ENCODE assay signal across 8 cellular contexts in the genomic region with DNA sequence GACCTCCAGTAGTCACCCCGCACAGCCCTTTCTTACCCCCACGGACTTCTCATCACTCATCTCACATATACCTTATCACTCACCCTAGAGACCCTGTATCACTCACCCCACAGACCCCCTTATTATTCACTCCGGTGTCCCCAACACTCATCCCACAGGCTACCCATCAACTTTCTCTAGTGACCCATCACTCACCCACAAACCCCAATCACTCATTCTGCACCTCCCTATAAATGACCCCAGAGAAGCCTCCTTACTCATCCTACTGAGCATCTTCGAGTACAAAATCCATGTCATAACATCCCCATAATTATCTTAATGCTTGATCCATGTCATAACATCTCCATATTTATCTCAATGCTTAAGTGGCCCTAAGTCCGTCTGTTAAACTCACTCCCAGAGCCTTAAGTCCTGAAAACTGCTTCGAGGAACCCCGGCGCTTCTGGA. TPM values are rescaled to one million over a fixed set of nuclear protein-coding genes. Genes with fewer than 3 reads are reported as not detected.
DNase-seq lines count a peak whose midpoint lies in the region; ATAC-seq lines count a peak whose summit lies in the region.

No MANE protein-coding gene starts in this region.

- H3K4me2 ChIP-seq in Karpas-422 (ENCODE audit: low read depth, low read length, poor library complexity, severe bottlenecking), result peak overlapping the region; percentile 81
- peak overlapping the region; percentile 94 for H3K4me2 ChIP-seq in trophoblast cell (ENCODE audit: low read length)

- H2BK12ac ChIP-seq in trophoblast cell (ENCODE audit: low read length), result no peak overlapping the region

- no peak overlapping the region for H3K18ac ChIP-seq in trophoblast cell (ENCODE audit: low read length)

- peaks cover 27% of the 10 kb centered on the region for H3K4me1 ChIP-seq in Karpas-422 (ENCODE audit: low read length)
- peaks cover 4% of the 10 kb centered on the region for H3K4me1 ChIP-seq in effector memory CD4-positive, alpha-beta T cell (ENCODE audit: control insufficient read depth, insufficient read depth, low read length, poor library complexity, severe bottlenecking)
- H3K4me1 ChIP-seq in trophoblast cell (ENCODE audit: control insufficient read depth in 1 of 2, insufficient read depth in 2 of 2, low read length in 2 of 2), result peaks cover 0 to 2% of the 10 kb centered on the region in 2 experiments

- H2AK5ac ChIP-seq in trophoblast cell (ENCODE audit: low read length), result no peak overlapping the region

- H3K79me2 ChIP-seq in Karpas-422 (ENCODE audit: low read length), result peaks cover 50% of the 10 kb centered on the region
- peaks cover 2% of the 10 kb centered on the region for H3K79me2 ChIP-seq in trophoblast cell (ENCODE audit: control insufficient read depth, insufficient read depth, low read length, poor library complexity)

- ATAC-seq in HG03469 (IDR thresholded peaks at IDR 0.05; ENCODE audit: unreplicated experiment), result no peak

- no peak overlapping the region for H3K4ac ChIP-seq in trophoblast cell (ENCODE audit: low read depth, low read length)

- H3K23ac ChIP-seq in trophoblast cell (ENCODE audit: low read length), result no peak overlapping the region

- no peaks in the 10 kb centered on the region for H4K20me1 ChIP-seq in Karpas-422 (ENCODE audit: insufficient read depth, low read depth, low read length)

- DNase-seq in activated CD4-positive, alpha-beta T cell treated with anti-CD3 and anti-CD28 coated beads, Interleukin-2, amount 50 U/mL, for 48 hours, result peak; percentile 3 to 7
- no peak for DNase-seq in activated CD4-positive, alpha-beta T cell treated with anti-CD3 and anti-CD28 coated beads, Interleukin-2, amount 50 U/mL, for 1 hour
- DNase-seq in Karpas-422, result no peak
- DNase-seq in effector memory CD4-positive, alpha-beta T cell, result no peak
- DNase-seq in trophoblast cell, result no peak
- DNase-seq in KBM-7, result no peak
- DNase-seq in superior temporal gyrus (ENCODE audit: extremely low spot score), result no peak

- H4K8ac ChIP-seq in trophoblast cell (ENCODE audit: low read depth, low read length), result peak overlapping the region; percentile 86

- peaks cover 6% of the 10 kb centered on the region for H3K79me1 ChIP-seq in trophoblast cell (ENCODE audit: low read length)

- no peaks in the 10 kb centered on the region for H3K9me2 ChIP-seq in Karpas-422 (replicated peaks; ENCODE audit: insufficient read depth, low read length)

- H3K9ac ChIP-seq in Karpas-422 (ENCODE audit: low read length) (peak overlapping the region; percentile 66), trophoblast cell (ENCODE audit: low read length) (no peak overlapping the region)

- peak overlapping the region; percentile 10 for H2BK5ac ChIP-seq in trophoblast cell (ENCODE audit: low read depth, low read length, poor library complexity)

- no peak overlapping the region for H4K91ac ChIP-seq in trophoblast cell (ENCODE audit: low read depth, low read length)

- H3K27ac ChIP-seq in Karpas-422 (ENCODE audit: low read length) (no peak overlapping the region; the same call in 1 of the 2 replicates), trophoblast cell (ENCODE audit: low read depth, low read length) (peak overlapping the region; percentile 10)
- H3K27ac ChIP-seq in effector memory CD4-positive, alpha-beta T cell (ENCODE audit: insufficient read depth, low read length, poor library complexity, severe bottlenecking), result peak overlapping the region; percentile 87

- in situ Hi-C loops in KBM-7 (cut with MboI; ENCODE audit: low pct_unique_long_range_greater_than_20kb, low sequenced_read_pairs), result no loop called here

- H2AFZ ChIP-seq in Karpas-422 (ENCODE audit: low read length), result no peak overlapping the region
- no peak overlapping the region for H2AFZ ChIP-seq in trophoblast cell (ENCODE audit: insufficient read depth, low read length, poor library complexity)

- WGBS in trophoblast cell (ENCODE audit: extremely low coverage, insufficient coverage, insufficient read length), result no CpG with 5 or more reads among the region's 8 CpGs

- no peak overlapping the region for H3K14ac ChIP-seq in trophoblast cell (ENCODE audit: low read length)

- H3K27me3 ChIP-seq in Karpas-422 (ENCODE audit: low read length) (no peaks in the 10 kb centered on the region), trophoblast cell (ENCODE audit: insufficient read depth, low read length) (no peaks in the 10 kb centered on the region)
- H3K27me3 ChIP-seq in effector memory CD4-positive, alpha-beta T cell (replicated peaks; ENCODE audit: control insufficient read depth, insufficient read depth, low read length, poor library complexity, severe bottlenecking), result no peaks in the 10 kb centered on the region

- no peak overlapping the region for H2BK120ac ChIP-seq in trophoblast cell (ENCODE audit: insufficient read depth, low read length, poor library complexity)

- H4K12ac ChIP-seq in trophoblast cell (ENCODE audit: low read depth, low read length), result peak overlapping the region; percentile 47

- H3K4me3 ChIP-seq in Karpas-422 (ENCODE audit: low read length) (peak overlapping the region; percentile 63), trophoblast cell (ENCODE audit: low read depth, low read length) (peak overlapping the region; percentile 82)
- peak overlapping the region; percentile 73 for H3K4me3 ChIP-seq in effector memory CD4-positive, alpha-beta T cell (ENCODE audit: insufficient read depth, low read depth, low read length, poor library complexity, severe bottlenecking)

- H3K9me3 ChIP-seq in Karpas-422 (ENCODE audit: low read length), result no peaks in the 10 kb centered on the region
- H3K9me3 ChIP-seq in effector memory CD4-positive, alpha-beta T cell (ENCODE audit: control insufficient read depth, low read length), result no peaks in the 10 kb centered on the region
- H3K9me3 ChIP-seq in trophoblast cell (ENCODE audit: insufficient read depth, low read depth, low read length), result no peaks in the 10 kb centered on the region

- no peaks in the 10 kb centered on the region for H3K36me3 ChIP-seq in Karpas-422 (ENCODE audit: insufficient read depth, low read length)
- H3K36me3 ChIP-seq in effector memory CD4-positive, alpha-beta T cell (ENCODE audit: control insufficient read depth, insufficient read depth, low read length), result no peaks in the 10 kb centered on the region
- H3K36me3 ChIP-seq in trophoblast cell (ENCODE audit: control insufficient read depth in 1 of 2, insufficient read depth in 2 of 2, low read length in 2 of 2), result no peaks in the 10 kb centered on the region

RNA-seq across cellular contexts. Expression of gene ZNF41, which starts 0.9 kb away (rescaled TPM):
- total RNA-seq in Karpas-422 (2014; rRNA removed; shearing (Covaris generic); ENCODE audit: low replicate concordance), result 9.7 and 11.1 TPM in 2 replicates
- polyA plus RNA-seq in trophoblast cell (2013), result 3.0 and 3.5 TPM in 2 replicates

Comparison
In these comparisons a context has a peak if more than half of its experiments do, and no peak if none do; other contexts are left out.
1. DNase-seq: peak in activated CD4-positive, alpha-beta T cell treated with anti-CD3 and anti-CD28 coated beads, Interleukin-2, amount 50 U/mL, for 48 hours (2 of 2); none in activated CD4-positive, alpha-beta T cell treated with anti-CD3 and anti-CD28 coated beads, Interleukin-2, amount 50 U/mL, for 1 hour (single experiment), Karpas-422 (single experiment), effector memory CD4-positive, alpha-beta T cell (0 of 3), trophoblast cell (0 of 2), KBM-7 (single experiment) and superior temporal gyrus (single experiment).
2. Peak in every context shown above with its lines, with median percentiles within 50 percentile points of each other: H3K4me3 ChIP-seq.